Comparison of ENCODE assay signal across 9 cellular contexts in genomic region chr5:142326480-142326938, GRCh38. TPM values are rescaled to one million over a fixed set of nuclear protein-coding genes. Genes with fewer than 3 reads are reported as not detected.
DNase-seq lines count a peak whose midpoint lies in the region; ATAC-seq and TF ChIP-seq lines count a peak whose summit lies in the region.
"Had no signal": no experiment of that assay in that cellular context is flagged by ENCODE, and none has a peak within 500 bp of the region (broad histone marks: within the 10 kb centered on the region; RNA-seq: fewer than 3 reads in every experiment).

No MANE protein-coding gene starts in this region.

- no peaks in the 10 kb centered on the region; the same call in 1 of the 2 replicates for H4K20me1 ChIP-seq in BLaER1

- TF ChIP-seq CTCF in RWPE2 (IDR thresholded peaks at IDR 0.05; ENCODE audit: poor library complexity, severe bottlenecking): no peak
- TF ChIP-seq CTCF in epithelial cell of proximal tubule (conservative IDR thresholded peaks at IDR 0.05; ENCODE audit: low read depth, low read length): no peak
- no peak for TF ChIP-seq CTCF in testis (IDR thresholded peaks at IDR 0.05)

- no peak; the same call in 2 of the 3 replicates for ATAC-seq in RWPE2 (ENCODE audit: low read depth)
- ATAC-seq: activated CD8-positive, alpha-beta memory T cell treated with anti-CD3 and anti-CD28 coated beads, Interleukin-2, amount 10 ng/mL, durations not matched to agents 7 days and 5 days had no signal

- no peaks in the 10 kb centered on the region for H3K36me3 ChIP-seq in BLaER1
- no peaks in the 10 kb centered on the region; the same call in 1 of the 2 replicates for H3K36me3 ChIP-seq in RWPE2 (ENCODE audit: low read depth)
- no peaks in the 10 kb centered on the region for H3K36me3 ChIP-seq in neuron (ENCODE audit: insufficient read depth, low read length)
- H3K36me3 ChIP-seq in testis (ENCODE audit: low read depth, missing control alignments): no peaks in the 10 kb centered on the region

- TF ChIP-seq POLR2A in testis (IDR thresholded peaks at IDR 0.05): no peak

- H3K4me2 ChIP-seq in BLaER1: peak overlapping the region; percentile 94

- H3K27me3 ChIP-seq in BLaER1: no peaks in the 10 kb centered on the region
- no peaks in the 10 kb centered on the region for H3K27me3 ChIP-seq in RWPE2 (ENCODE audit: insufficient read depth, poor library complexity, severe bottlenecking)
- peaks cover 25% of the 10 kb centered on the region for H3K27me3 ChIP-seq in neuron (ENCODE audit: insufficient read depth, low read length)
- no peaks in the 10 kb centered on the region for H3K27me3 ChIP-seq in testis

- DNase-seq in RWPE2 (ENCODE audit: low spot score): no peak
- DNase-seq in epithelial cell of proximal tubule (ENCODE audit: low read depth): no peak
- no peak for DNase-seq in testis
- DNase-seq in substantia nigra (lab: John Stamatoyannopoulos, UW): no peak
- no peak for DNase-seq in posterior vena cava (ENCODE audit: low spot score)
- no peak for DNase-seq in NOMO-1 (lab: John Stamatoyannopoulos, UW; ENCODE audit: unreplicated experiment in 2 of 2)
- DNase-seq: activated CD8-positive, alpha-beta memory T cell treated with anti-CD3 and anti-CD28 coated beads, Interleukin-2, amount 10 ng/mL, durations not matched to agents 7 days and 5 days had no signal

- intact Hi-C loops in testis (cut with DNase I; ENCODE audit: low total_unique reads) (no loop called here), posterior vena cava (cut with DNase I) (no loop called here)

- WGBS in testis, 2 donors: 26 to 33% methylated on average over 7 to 8 of the region's 8 CpGs

- H3K4me1 ChIP-seq in BLaER1 (peaks cover 60% of the 10 kb centered on the region), RWPE2 (ENCODE audit: insufficient read depth, poor library complexity, severe bottlenecking) (peaks cover 30% of the 10 kb centered on the region), neuron (ENCODE audit: insufficient read depth, low read length) (peaks cover 48% of the 10 kb centered on the region), testis (peaks cover 16% of the 10 kb centered on the region)

- H3K9me3 ChIP-seq in BLaER1 (no peaks in the 10 kb centered on the region), RWPE2 (ENCODE audit: severe bottlenecking) (no peaks in the 10 kb centered on the region), neuron (ENCODE audit: low read length) (no peaks in the 10 kb centered on the region), testis (no peaks in the 10 kb centered on the region)

- H3K9ac ChIP-seq in BLaER1: peak overlapping the region; percentile 63; the same call in 1 of the 2 replicates

- H3K27ac ChIP-seq in BLaER1 (peak overlapping the region; percentile 59; the same call in 1 of the 2 replicates), RWPE2 (ENCODE audit: poor library complexity, severe bottlenecking) (peak overlapping the region; percentile 94), testis (peak overlapping the region in 1 of 2 donors; percentile 32), substantia nigra (ENCODE audit: low read depth, low read length, poor library complexity, severe bottlenecking) (no peak overlapping the region)

- H3K4me3 ChIP-seq in BLaER1 (peak overlapping the region; percentile 74), RWPE2 (ENCODE audit: severe bottlenecking) (peak overlapping the region; percentile 63), epithelial cell of proximal tubule (ENCODE audit: low read depth, low read length) (peak overlapping the region; percentile 83), neuron (ENCODE audit: low read length) (peak overlapping the region; percentile 58), testis (peak overlapping the region in 1 of 2 donors; percentile 72)

- H2AFZ ChIP-seq in neuron (ENCODE audit: low read depth, low read length): peak overlapping the region; percentile 89

RNA-seq across cellular contexts. Expression of gene SPRY4, which starts 1.7 kb away (rescaled TPM):
- 10.9 and 19.9 TPM in 2 replicates for total RNA-seq in epithelial cell of proximal tubule
- 1 to 10 TPM; 5.3 to 7.2 TPM for total RNA-seq in testis
- 3.8 TPM for polyA plus RNA-seq in testis (ENCODE audit: insufficient read depth, low read depth, low replicate concordance)
- 10 to 100 TPM; 12.5 to 20.7 TPM for total RNA-seq in posterior vena cava
